Comparison of ENCODE assay signal across 8 cellular contexts in the genomic region with DNA sequence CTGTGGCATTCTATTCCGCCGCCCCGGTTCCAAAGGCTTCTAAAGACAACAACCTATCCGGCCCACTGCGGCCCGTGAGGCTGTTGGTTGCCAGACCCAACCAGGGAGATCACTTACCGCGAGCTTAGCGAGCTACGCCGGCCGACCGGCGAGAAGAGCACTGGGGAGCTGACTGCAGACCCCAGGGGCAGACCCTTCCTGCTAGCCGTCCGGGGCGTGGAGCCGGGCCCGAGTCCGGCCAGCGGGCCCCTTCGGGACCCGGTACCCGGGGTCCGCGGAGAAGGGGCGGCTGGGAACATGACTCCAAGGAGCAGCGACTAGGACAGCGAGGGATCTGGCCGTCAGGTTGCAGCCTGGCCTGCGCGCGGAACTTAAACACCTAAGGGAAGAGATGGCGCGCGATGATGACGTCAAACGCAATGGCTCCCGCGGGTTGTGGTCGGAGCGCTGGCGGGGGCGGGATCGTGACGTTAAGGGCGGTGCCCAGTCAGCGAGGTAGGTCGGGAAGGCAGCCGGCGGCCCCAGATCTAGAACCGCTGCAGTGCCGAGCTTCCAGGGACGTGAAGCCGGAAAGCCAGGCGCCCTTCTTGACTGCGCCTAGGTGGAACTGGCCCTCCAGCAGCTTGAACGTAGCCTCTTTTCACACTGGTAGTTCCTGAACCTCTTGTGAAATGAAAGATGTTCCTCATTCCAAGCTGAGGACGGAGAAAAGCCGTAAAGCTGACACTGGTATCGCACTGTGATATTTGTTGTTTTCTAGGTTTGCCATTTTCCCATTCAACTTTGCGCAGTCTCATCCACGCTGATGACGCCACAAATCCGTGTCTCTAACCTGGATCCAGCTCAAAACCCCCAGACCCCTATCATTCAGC. TPM values are rescaled to one million over a fixed set of nuclear protein-coding genes. Genes with fewer than 3 reads are reported as not detected.
DNase-seq lines count a peak whose midpoint lies in the region; ATAC-seq, FAIRE-seq and TF ChIP-seq lines count a peak whose summit lies in the region.

Gene NUP133, minus strand, starts transcription at position 391 of the 872 bp plus-strand sequence. Its CDS starts 92 bp downstream, at position 299.

- intact Hi-C loops in OCI-LY7 (cut with micrococcal nuclease; ENCODE audit: unreplicated experiment) = loop anchor here (2.0 to 5.0 kb wide), 2 partner anchors 51 to 166 kb away; partner anchors contain the start of genes ABCB10 and CCSAP
- intact Hi-C loops in endothelial cell of umbilical vein (cut with micrococcal nuclease) = loop anchor here (1.0 to 5.0 kb wide), 5 partner anchors 49 to 802 kb away; partner anchors contain the start of genes CCSAP, RAB4A, TAF5L and URB2

- DNase-seq in D721Med (ENCODE audit: insufficient read length, low spot score) (peak; percentile 84), HuH-7.5 (ENCODE audit: low spot score) (peak; percentile 73), OCI-LY7 (ENCODE audit: low spot score) (peak; percentile 98), activated T-cell treated with anti-CD3 and anti-CD28 coated beads for 1 hour (ENCODE audit: low read depth) (peak; percentile 98), endothelial cell of umbilical vein (ENCODE audit: low read depth, low spot score) (peak; percentile 99), middle frontal gyrus (ENCODE audit: extremely low spot score, low spot score) (peak; percentile 95)
- DNase-seq in stimulated activated CD8-positive, alpha-beta memory T cell treated with anti-CD3 and anti-CD28 coated beads, Interleukin-2, amount 100 ng/mL, for 48 hours (ENCODE audit: low read depth in 2 of 2) = peak; percentile 97 to 99

- H3K27ac ChIP-seq in OCI-LY7 (ENCODE audit: low read depth, low read length, poor library complexity, severe bottlenecking) (peak within 1 kb of the TSS; percentile 69), endothelial cell of umbilical vein (ENCODE audit: insufficient read depth, low read depth, low read length) (peak within 1 kb of the TSS; percentile 56)

- TF ChIP-seq CTCF in D721Med (IDR thresholded peaks at IDR 0.05; ENCODE audit: insufficient read depth, missing control alignments) (no peak), OCI-LY7 (conservative IDR thresholded peaks at IDR 0.05; ENCODE audit: low read length) (no peak), endothelial cell of umbilical vein (IDR thresholded peaks at IDR 0.05; ENCODE audit: extremely low read depth in 1 of 2, insufficient read depth in 1 of 2, low read depth in 1 of 2, low read length in 2 of 2) (no peak)

- dilution Hi-C loops in endothelial cell of umbilical vein (cut with MboI; ENCODE audit: extremely low pct_ligation_motif_present, low sequenced_read_pairs) = no loop called here

- H3K9me3 ChIP-seq in OCI-LY7 (ENCODE audit: low read length) (no peaks in the 10 kb centered on the region), endothelial cell of umbilical vein (replicated peaks; ENCODE audit: control insufficient read depth, insufficient read depth, low read length) (no peaks in the 10 kb centered on the region)

- no peaks in the 10 kb centered on the region for H3K9me2 ChIP-seq in OCI-LY7 (ENCODE audit: insufficient read depth, low read length)

- peak within 1 kb of the TSS; percentile 93 for H3K4me3 ChIP-seq in OCI-LY7 (ENCODE audit: low read depth, low read length, poor library complexity, severe bottlenecking)
- peak within 1 kb of the TSS; percentile 61 to 93 (median 64) for H3K4me3 ChIP-seq in endothelial cell of umbilical vein (replicated peaks in 1 of 3; ENCODE audit: insufficient read depth in 1 of 3, low read depth in 1 of 3, low read length in 3 of 3)

- POLR2A ChIA-PET in OCI-LY7 (lab: Charles Lee) = interaction anchor here (0.5 to 2.3 kb wide), 17 partner anchors 12 to 251 kb away, joined by 3 to 12 read pairs (median 4); partner anchors contain the start of gene ABCB10
- POLR2A ChIA-PET in endothelial cell of umbilical vein (lab: Charles Lee) = interaction anchor here (1.0 to 1.6 kb wide), 2 partner anchors 22 to 50 kb away, joined by 3 to 7 read pairs; partner anchors contain the start of gene ABCB10

- no peaks in the 10 kb centered on the region for H3K27me3 ChIP-seq in endothelial cell of umbilical vein (ENCODE audit: control insufficient read depth in 2 of 2, insufficient read depth in 2 of 2, low read length in 2 of 2)

- peaks cover 24% of the 10 kb centered on the region for H3K4me1 ChIP-seq in OCI-LY7 (ENCODE audit: insufficient read depth, low read length, poor library complexity, severe bottlenecking)
- peaks cover 14% of the 10 kb centered on the region for H3K4me1 ChIP-seq in endothelial cell of umbilical vein (ENCODE audit: control insufficient read depth, extremely low read depth, insufficient read depth, low read length)

- no peaks in the 10 kb centered on the region for H3K9me1 ChIP-seq in endothelial cell of umbilical vein (replicated peaks; ENCODE audit: control insufficient read depth, extremely low read depth, insufficient read depth, low read length)

- H3K36me3 ChIP-seq in OCI-LY7 (ENCODE audit: insufficient read depth, low read length) (peaks cover 29% of the 10 kb centered on the region), endothelial cell of umbilical vein (ENCODE audit: control insufficient read depth in 2 of 2, extremely low read depth in 1 of 2, insufficient read depth in 2 of 2, low read length in 2 of 2) (no peaks in the 10 kb centered on the region)

- H4K20me1 ChIP-seq in OCI-LY7 (ENCODE audit: insufficient read depth, low read length) (peaks cover 5% of the 10 kb centered on the region; the same call in 1 of the 2 replicates), endothelial cell of umbilical vein (replicated peaks; ENCODE audit: control insufficient read depth, extremely low read depth, insufficient read depth, low read length) (no peaks in the 10 kb centered on the region)

- peak within 1 kb of the TSS; percentile 100 for H3K4me2 ChIP-seq in OCI-LY7 (ENCODE audit: low read length)
- peak within 1 kb of the TSS; percentile 97 for H3K4me2 ChIP-seq in endothelial cell of umbilical vein (ENCODE audit: insufficient read depth, low read length)

- peak within 1 kb of the TSS; percentile 93 for H3K9ac ChIP-seq in endothelial cell of umbilical vein (replicated peaks; ENCODE audit: extremely low read depth, insufficient read depth, low read length)

- CTCF ChIA-PET in OCI-LY7 (lab: Charles Lee; ENCODE audit: unreplicated experiment) (interaction anchor here (0.8 to 1.5 kb wide), 4 partner anchors 11 to 27 kb away, joined by 3 read pairs; no protein-coding TSS in a partner anchor), endothelial cell of umbilical vein (lab: Charles Lee) (interaction anchor here (0.6 to 2.8 kb wide), 7 partner anchors 26 to 844 kb away, joined by 3 to 10 read pairs (median 4); partner anchors contain the start of gene RAB4A)

- H2AFZ ChIP-seq in OCI-LY7 (ENCODE audit: low read length) = peak within 1 kb of the TSS; percentile 98
- peak within 1 kb of the TSS; percentile 72 for H2AFZ ChIP-seq in endothelial cell of umbilical vein (ENCODE audit: low read depth, low read length)

- peak; percentile 99 for TF ChIP-seq POLR2A in endothelial cell of umbilical vein (IDR thresholded peaks at IDR 0.05; ENCODE audit: low read depth, low read length)

- BruUV-seq in OCI-LY7 (replicated peaks; lab: Mats Ljungman, UMichigan) (no TSS peak), endothelial cell of umbilical vein (replicated peaks; lab: Mats Ljungman, UMichigan) (TSS peak; percentile 98)

- ATAC-seq in GM21526 (IDR thresholded peaks at IDR 0.05; ENCODE audit: low FRiP score, unreplicated experiment) = peak; percentile 88

- H3K79me2 ChIP-seq in OCI-LY7 (ENCODE audit: insufficient read depth, low read depth, low read length) (peaks cover 30% of the 10 kb centered on the region), endothelial cell of umbilical vein (ENCODE audit: control insufficient read depth, insufficient read depth, low read length) (peaks cover 19% of the 10 kb centered on the region)

- FAIRE-seq in D721Med (lab: Jason Lieb, UNC) = no peak
- FAIRE-seq in endothelial cell of umbilical vein (lab: Jason Lieb, UNC) = peak; percentile 92

TF ChIP-seq in endothelial cell of umbilical vein, 7 proteins besides CTCF, POLR2A, EP300 and RAD21:
- peak; percentile 17 for TF ChIP-seq FOS (IDR thresholded peaks at IDR 0.05; ENCODE audit: borderline replicate concordance, insufficient read depth, low read length)
- no peak for TF ChIP-seq MYC (IDR thresholded peaks at IDR 0.05; ENCODE audit: low read depth, low read length)
- TF ChIP-seq POLR2AphosphoS5 (IDR thresholded peaks at IDR 0.05; ENCODE audit: insufficient read depth, low read depth, low read length) = peak; percentile 97

RNA-seq across cellular contexts. Expression of gene NUP133, which starts in this region (rescaled TPM):
- 33.0 and 33.3 TPM in 2 replicates for total RNA-seq in OCI-LY7 (2014; rRNA removed; shearing (Covaris generic))
- 50.4 and 53.2 TPM in 2 replicates for total RNA-seq in OCI-LY7 (2022)
- total RNA-seq in endothelial cell of umbilical vein = 35.9 and 43.2 TPM in 2 replicates
- polyA plus RNA-seq in endothelial cell of umbilical vein = 11.1 and 13.4 TPM in 2 replicates
- 13.0 and 13.4 TPM in 2 replicates for polyA plus RNA-seq in endothelial cell of umbilical vein (2011; cell fraction: cytosol; rRNA removed)
- polyA plus RNA-seq in endothelial cell of umbilical vein (2011; cell fraction: nucleus; rRNA removed) = 26.4 and 30.7 TPM in 2 replicates
- 16.3 and 25.8 TPM in 2 replicates for polyA plus RNA-seq in endothelial cell of umbilical vein (2012)
- 32.9 and 35.6 TPM in 2 replicates for polyA minus RNA-seq in endothelial cell of umbilical vein
- 18.8 TPM for polyA minus RNA-seq in endothelial cell of umbilical vein (2011; cell fraction: cytosol; rRNA and poly(A)+ RNA removed)
- 22.5 and 40.3 TPM in 2 replicates for polyA minus RNA-seq in endothelial cell of umbilical vein (2011; cell fraction: nucleus; rRNA and poly(A)+ RNA removed)

Comparison
In these comparisons a context has a peak if more than half of its experiments do, and no peak if none do; other contexts are left out.
1. Peak in every context shown above with its lines: DNase-seq, ATAC-seq, H3K4me3 ChIP-seq and H3K27ac ChIP-seq.